Comparison of ENCODE assay signal across 21 cellular contexts in the genomic region with DNA sequence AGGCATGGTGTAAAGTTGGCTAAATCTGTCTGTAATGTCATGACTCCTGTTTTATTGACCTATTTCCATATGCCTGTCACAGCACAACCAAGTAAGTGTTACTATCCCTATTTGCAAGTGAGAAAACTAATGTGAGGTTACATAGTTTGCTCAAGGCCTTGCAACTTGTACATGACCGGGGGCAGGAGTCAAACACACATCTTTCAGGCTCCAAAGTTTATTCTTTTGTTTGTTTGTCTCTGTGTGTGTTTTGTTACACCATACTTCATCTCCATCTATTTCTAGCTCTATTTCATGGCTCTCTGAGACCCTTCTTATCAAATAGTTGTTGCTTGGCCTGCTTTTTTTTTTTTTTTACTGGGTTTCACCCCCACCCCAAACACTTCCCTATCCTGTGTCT.
"Had no signal": no experiment of that assay in that cellular context is flagged by ENCODE, and none has a peak within 500 bp of the region (broad histone marks: within the 10 kb centered on the region; RNA-seq: fewer than 3 reads in every experiment).

No MANE protein-coding gene starts in this region.

- H3K36me3 ChIP-seq: MG63, SJSA1 had no signal

- H3K27me3 ChIP-seq: MG63, SJSA1 had no signal

- H3K4me3 ChIP-seq: MG63, SJSA1, SK-N-MC had no signal

- DNase-seq: KBM-7, NCI-H1092, NCI-H1105 treated with DMSO at 0.1 percent for 48 hours, NCI-H1417 treated with DMSO at 0.1 percent for 48 hours, NCI-H146, NCI-H1694 treated with DMSO at 0.1 percent for 48 hours, NCI-H1930, NCI-H2081, NCI-H2107, NCI-H2171, NCI-H510A, NCI-H524 treated with DMSO at 0.1 percent for 48 hours, NCI-H69, NCI-H774, Right ventricle myocardium superior, RPMI8226, SIG-M5 had no signal

- H3K9me3 ChIP-seq: MG63, SJSA1 had no signal

- H3K27ac ChIP-seq: HL-60, SJSA1, SK-N-MC had no signal

- H3K4me1 ChIP-seq: SJSA1 had no signal
